In genomic region chr2:191382801-191383200, GRCh38 we compare ENCODE assay signal across 9 cellular contexts.
DNase-seq lines count a peak whose midpoint lies in the region; ATAC-seq and FAIRE-seq lines count a peak whose summit lies in the region.
"Had no signal": no experiment of that assay in that cellular context is flagged by ENCODE, and none has a peak within 500 bp of the region (broad histone marks: within the 10 kb centered on the region; RNA-seq: fewer than 3 reads in every experiment).

No MANE protein-coding gene starts in this region.

- no peak overlapping the region for H3K27ac Mint-ChIP-seq in natural killer cell treated with Interleukin-12 subunit alpha and Interleukin-12 subunit beta and Interleukin-15 and Interleukin-18, amount 100 ng/mL, for 72 hours
- H3K27ac Mint-ChIP-seq: dendritic cell treated with granulocyte-macrophage colony-stimulating factor and Interleukin-4, amounts not matched to agents 40 ng/mL and 50 ng/mL, for 4 days had no signal

- H3K27me3 Mint-ChIP-seq in natural killer cell treated with Interleukin-12 subunit alpha and Interleukin-12 subunit beta and Interleukin-15 and Interleukin-18, amount 100 ng/mL, for 72 hours: peaks cover 20 to 24% of the 10 kb centered on the region in 2 donors
- H3K27me3 Mint-ChIP-seq: dendritic cell treated with granulocyte-macrophage colony-stimulating factor and Interleukin-4, amounts not matched to agents 40 ng/mL and 50 ng/mL, for 4 days had no signal

- DNase-seq in SIG-M5 treated with dmso at 0.1 percent for 504 hours (lab: John Stamatoyannopoulos, UW; ENCODE audit: unreplicated experiment): peak; percentile 33
- DNase-seq in SIG-M5 (lab: John Stamatoyannopoulos, UW): no peak
- peak; percentile 88 for DNase-seq in adipocyte (ENCODE audit: low read depth)
- peak; percentile 69 for DNase-seq in ureter (ENCODE audit: low spot score)
- no peak for DNase-seq in NCI-H1694 treated with DMSO at 0.1 percent for 48 hours (lab: John Stamatoyannopoulos, UW)
- DNase-seq in natural killer cell treated with Interleukin-12 subunit alpha and Interleukin-12 subunit beta and Interleukin-15 and Interleukin-18, amount 100 ng/mL, for 72 hours (ENCODE audit: low spot score): no peak
- DNase-seq in hepatic stellate cell (ENCODE audit: low spot score): no peak

- peaks cover 42% of the 10 kb centered on the region for H3K36me3 ChIP-seq in adipocyte (ENCODE audit: control insufficient read depth, insufficient read depth, low read length, severe bottlenecking)

- peaks cover 55% of the 10 kb centered on the region for H3K4me1 ChIP-seq in adipocyte (ENCODE audit: control insufficient read depth, insufficient read depth, low read length)

- no peak overlapping the region for H3K9ac ChIP-seq in adipocyte (ENCODE audit: low read length)

- H3K4me3 Mint-ChIP-seq in natural killer cell treated with Interleukin-12 subunit alpha and Interleukin-12 subunit beta and Interleukin-15 and Interleukin-18, amount 100 ng/mL, for 72 hours: no peak overlapping the region
- H3K4me3 Mint-ChIP-seq: dendritic cell treated with granulocyte-macrophage colony-stimulating factor and Interleukin-4, amounts not matched to agents 40 ng/mL and 50 ng/mL, for 4 days had no signal

- H3K9me3 Mint-ChIP-seq in natural killer cell treated with Interleukin-12 subunit alpha and Interleukin-12 subunit beta and Interleukin-15 and Interleukin-18, amount 100 ng/mL, for 72 hours: no peaks in the 10 kb centered on the region
- H3K9me3 Mint-ChIP-seq: dendritic cell treated with granulocyte-macrophage colony-stimulating factor and Interleukin-4, amounts not matched to agents 40 ng/mL and 50 ng/mL, for 4 days had no signal

- no peaks in the 10 kb centered on the region for H3K4me1 Mint-ChIP-seq in natural killer cell treated with Interleukin-12 subunit alpha and Interleukin-12 subunit beta and Interleukin-15 and Interleukin-18, amount 100 ng/mL, for 72 hours (ENCODE audit: low read depth in 2 of 2)

- no peaks in the 10 kb centered on the region for H3K9me3 ChIP-seq in adipocyte (ENCODE audit: control insufficient read depth, low read length)

- no peak for ATAC-seq in natural killer cell treated with Interleukin-12 subunit alpha and Interleukin-12 subunit beta and Interleukin-15 and Interleukin-18, amount 100 ng/mL, for 72 hours

- no peaks in the 10 kb centered on the region for H3K27me3 ChIP-seq in adipocyte (replicated peaks; ENCODE audit: control insufficient read depth, insufficient read depth, low read length)

- peak; percentile 21 for FAIRE-seq in islet of Langerhans (lab: Jason Lieb, UNC)

- no peak overlapping the region for H3K4me3 ChIP-seq in adipocyte (ENCODE audit: low read length)

- H3K36me3 Mint-ChIP-seq in natural killer cell treated with Interleukin-12 subunit alpha and Interleukin-12 subunit beta and Interleukin-15 and Interleukin-18, amount 100 ng/mL, for 72 hours: no peaks in the 10 kb centered on the region

Comparison
In these comparisons a context has a peak if more than half of its experiments do, and no peak if none do; other contexts are left out.
1. DNase-seq: peak in SIG-M5 treated with dmso at 0.1 percent for 504 hours (single experiment), adipocyte (single experiment) and ureter (single experiment); none in SIG-M5 (single experiment), NCI-H1694 treated with DMSO at 0.1 percent for 48 hours (single experiment), natural killer cell treated with Interleukin-12 subunit alpha and Interleukin-12 subunit beta and Interleukin-15 and Interleukin-18, amount 100 ng/mL, for 72 hours (single experiment) and hepatic stellate cell (single experiment).